Comparison of ENCODE assay signal across 1 cellular context in the genomic region with DNA sequence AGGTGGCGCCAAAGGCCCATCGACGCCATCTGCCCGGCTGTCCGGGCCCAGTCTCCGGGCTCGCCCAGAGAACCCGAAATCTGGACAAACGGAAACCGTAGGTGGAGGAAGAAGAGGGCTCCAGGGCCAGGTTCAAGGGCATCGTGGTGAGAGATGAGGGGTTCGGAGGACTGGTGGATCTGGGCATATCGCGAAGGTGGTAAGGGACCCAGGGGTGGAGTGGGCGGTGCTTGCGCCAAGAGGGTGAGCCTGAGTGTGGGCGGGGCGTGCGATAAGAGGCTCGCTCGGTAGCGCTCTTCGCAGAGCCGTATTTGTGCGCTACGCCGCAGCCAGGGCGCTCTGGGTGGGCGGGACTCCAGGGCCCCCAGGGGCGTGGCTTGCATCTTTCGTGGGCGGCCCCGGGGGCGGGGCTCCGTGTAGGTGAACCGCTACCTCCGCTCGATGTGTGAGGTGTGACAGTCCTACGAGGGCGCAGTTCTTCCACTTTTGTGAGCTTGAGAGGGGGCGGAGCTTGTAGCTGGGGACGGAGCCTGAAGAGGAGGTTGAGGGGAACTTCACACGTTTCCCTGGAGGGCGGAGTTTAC.
A peak's percentile ranks its signal among the peaks of the same experiment; 100 is the strongest.
TF ChIP-seq lines count a peak whose summit lies in the region.

No MANE protein-coding gene starts in this region.

TF ChIP-seq in HepG2, 621 proteins besides CTCF, POLR2A, EP300 and RAD21 (continued from another document and continues in another):
- TF ChIP-seq, protein P1, sequence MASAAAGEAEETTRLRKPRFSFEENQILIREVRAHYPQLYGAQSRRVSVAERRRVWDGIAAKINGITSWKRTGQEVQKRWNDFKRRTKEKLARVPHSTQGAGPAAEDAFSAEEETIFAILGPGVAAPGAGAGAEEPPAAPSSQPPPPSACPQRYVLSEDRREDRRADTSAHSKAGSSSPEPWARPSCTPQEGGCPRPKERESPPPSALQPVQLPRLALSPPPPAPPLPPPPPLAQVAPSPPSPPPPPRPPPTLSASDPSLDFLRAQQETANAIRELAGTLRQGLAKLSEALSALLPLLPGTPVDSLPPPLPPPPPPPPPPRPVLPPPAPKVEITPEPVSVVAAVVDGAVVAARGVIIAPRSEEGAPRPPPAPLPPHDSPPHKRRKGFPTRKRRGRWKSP (CRISPR knock-in tag; IDR thresholded peaks at IDR 0.05), result peak; percentile 100
- no peak for TF ChIP-seq TCF7 (IDR thresholded peaks at IDR 0.05; ENCODE audit: low read depth)
- TF ChIP-seq ZSCAN21 (CRISPR knock-in tag; IDR thresholded peaks at IDR 0.05; ENCODE audit: borderline replicate concordance), result peak; percentile 42; the same call in 1 of the 2 replicates
- peak; percentile 61; the same call in 1 of the 2 replicates for TF ChIP-seq RXRA (CRISPR knock-in tag; IDR thresholded peaks at IDR 0.05)
- TF ChIP-seq, protein P2, sequence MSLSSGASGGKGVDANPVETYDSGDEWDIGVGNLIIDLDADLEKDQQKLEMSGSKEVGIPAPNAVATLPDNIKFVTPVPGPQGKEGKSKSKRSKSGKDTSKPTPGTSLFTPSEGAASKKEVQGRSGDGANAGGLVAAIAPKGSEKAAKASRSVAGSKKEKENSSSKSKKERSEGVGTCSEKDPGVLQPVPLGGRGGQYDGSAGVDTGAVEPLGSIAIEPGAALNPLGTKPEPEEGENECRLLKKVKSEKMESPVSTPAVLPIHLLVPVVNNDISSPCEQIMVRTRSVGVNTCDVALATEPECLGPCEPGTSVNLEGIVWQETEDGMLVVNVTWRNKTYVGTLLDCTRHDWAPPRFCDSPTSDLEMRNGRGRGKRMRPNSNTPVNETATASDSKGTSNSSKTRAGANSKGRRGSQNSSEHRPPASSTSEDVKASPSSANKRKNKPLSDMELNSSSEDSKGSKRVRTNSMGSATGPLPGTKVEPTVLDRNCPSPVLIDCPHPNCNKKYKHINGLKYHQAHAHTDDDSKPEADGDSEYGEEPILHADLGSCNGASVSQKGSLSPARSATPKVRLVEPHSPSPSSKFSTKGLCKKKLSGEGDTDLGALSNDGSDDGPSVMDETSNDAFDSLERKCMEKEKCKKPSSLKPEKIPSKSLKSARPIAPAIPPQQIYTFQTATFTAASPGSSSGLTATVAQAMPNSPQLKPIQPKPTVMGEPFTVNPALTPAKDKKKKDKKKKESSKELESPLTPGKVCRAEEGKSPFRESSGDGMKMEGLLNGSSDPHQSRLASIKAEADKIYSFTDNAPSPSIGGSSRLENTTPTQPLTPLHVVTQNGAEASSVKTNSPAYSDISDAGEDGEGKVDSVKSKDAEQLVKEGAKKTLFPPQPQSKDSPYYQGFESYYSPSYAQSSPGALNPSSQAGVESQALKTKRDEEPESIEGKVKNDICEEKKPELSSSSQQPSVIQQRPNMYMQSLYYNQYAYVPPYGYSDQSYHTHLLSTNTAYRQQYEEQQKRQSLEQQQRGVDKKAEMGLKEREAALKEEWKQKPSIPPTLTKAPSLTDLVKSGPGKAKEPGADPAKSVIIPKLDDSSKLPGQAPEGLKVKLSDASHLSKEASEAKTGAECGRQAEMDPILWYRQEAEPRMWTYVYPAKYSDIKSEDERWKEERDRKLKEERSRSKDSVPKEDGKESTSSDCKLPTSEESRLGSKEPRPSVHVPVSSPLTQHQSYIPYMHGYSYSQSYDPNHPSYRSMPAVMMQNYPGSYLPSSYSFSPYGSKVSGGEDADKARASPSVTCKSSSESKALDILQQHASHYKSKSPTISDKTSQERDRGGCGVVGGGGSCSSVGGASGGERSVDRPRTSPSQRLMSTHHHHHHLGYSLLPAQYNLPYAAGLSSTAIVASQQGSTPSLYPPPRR (CRISPR knock-in tag; IDR thresholded peaks at IDR 0.05; ENCODE audit: borderline replicate concordance), result no peak; the same call in 1 of the 2 replicates
- peak; percentile 65; the same call in 1 of the 2 replicates for TF ChIP-seq RARG (CRISPR knock-in tag; IDR thresholded peaks at IDR 0.05; ENCODE audit: low read depth)
- no peak; the same call in 1 of the 2 replicates for TF ChIP-seq ZFP1 (CRISPR knock-in tag; IDR thresholded peaks at IDR 0.05)
- no peak for TF ChIP-seq BHLHE40 (IDR thresholded peaks at IDR 0.05; ENCODE audit: low read length)
- TF ChIP-seq, protein P3, sequence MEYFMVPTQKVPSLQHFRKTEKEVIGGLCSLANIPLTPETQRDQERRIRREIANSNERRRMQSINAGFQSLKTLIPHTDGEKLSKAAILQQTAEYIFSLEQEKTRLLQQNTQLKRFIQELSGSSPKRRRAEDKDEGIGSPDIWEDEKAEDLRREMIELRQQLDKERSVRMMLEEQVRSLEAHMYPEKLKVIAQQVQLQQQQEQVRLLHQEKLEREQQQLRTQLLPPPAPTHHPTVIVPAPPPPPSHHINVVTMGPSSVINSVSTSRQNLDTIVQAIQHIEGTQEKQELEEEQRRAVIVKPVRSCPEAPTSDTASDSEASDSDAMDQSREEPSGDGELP (IDR thresholded peaks at IDR 0.05; ENCODE audit: borderline replicate concordance, low read depth), result no peak
- TF ChIP-seq ZNF543 (CRISPR knock-in tag; IDR thresholded peaks at IDR 0.05), result no peak
- peak; percentile 45; the same call in 1 of the 2 replicates for TF ChIP-seq RFXAP (CRISPR knock-in tag; IDR thresholded peaks at IDR 0.05; ENCODE audit: borderline replicate concordance)
- TF ChIP-seq HMGA1 (CRISPR knock-in tag; conservative IDR thresholded peaks at IDR 0.05), result no peak
- TF ChIP-seq ESRRA (CRISPR knock-in tag; IDR thresholded peaks at IDR 0.05; ENCODE audit: low read depth), result peak; percentile 63; the same call in 1 of the 2 replicates
- peak; percentile 27; the same call in 1 of the 2 replicates for TF ChIP-seq ZKSCAN1 (IDR thresholded peaks at IDR 0.05; ENCODE audit: low read length)
- peak; percentile 72 for TF ChIP-seq XRCC5 (optimal IDR thresholded peaks at IDR 0.05; ENCODE audit: low read length)
- TF ChIP-seq ZNF24 (IDR thresholded peaks at IDR 0.05), result 0 out of 2 replicates have a peak, but pooled peaks have one; percentile 23
- TF ChIP-seq ZNF121 (CRISPR knock-in tag; IDR thresholded peaks at IDR 0.05), result peak; percentile 58; the same call in 1 of the 2 replicates
- peak; percentile 95 for TF ChIP-seq STAG1 (CRISPR knock-in tag; IDR thresholded peaks at IDR 0.05)
- 0 out of 2 replicates have a peak, but pooled peaks have one; percentile 47 for TF ChIP-seq EEA1 (CRISPR knock-in tag; IDR thresholded peaks at IDR 0.05; ENCODE audit: borderline replicate concordance)
- TF ChIP-seq, protein P4, sequence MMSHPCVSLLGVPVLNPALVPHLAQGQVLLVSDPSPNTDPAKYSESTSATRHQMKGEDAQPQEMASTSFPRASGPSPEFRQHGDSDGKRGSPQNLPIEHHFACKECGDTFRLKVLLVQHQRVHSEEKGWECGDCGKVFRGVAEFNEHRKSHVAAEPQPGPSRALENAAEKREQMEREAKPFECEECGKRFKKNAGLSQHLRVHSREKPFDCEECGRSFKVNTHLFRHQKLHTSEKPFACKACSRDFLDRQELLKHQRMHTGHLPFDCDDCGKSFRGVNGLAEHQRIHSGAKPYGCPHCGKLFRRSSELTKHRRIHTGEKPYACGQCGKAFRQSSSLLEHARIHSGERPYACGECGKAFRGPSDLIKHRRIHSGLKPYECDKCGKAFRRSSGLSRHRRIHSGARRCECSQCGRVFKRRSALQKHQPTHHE (CRISPR knock-in tag; IDR thresholded peaks at IDR 0.05; ENCODE audit: borderline replicate concordance), result peak; percentile 51; the same call in 1 of the 2 replicates
- TF ChIP-seq ZNF224 (CRISPR knock-in tag; IDR thresholded peaks at IDR 0.05), result no peak
- TF ChIP-seq GTF3A (CRISPR knock-in tag; conservative IDR thresholded peaks at IDR 0.05), result peak; percentile 86
- TF ChIP-seq, protein P5, sequence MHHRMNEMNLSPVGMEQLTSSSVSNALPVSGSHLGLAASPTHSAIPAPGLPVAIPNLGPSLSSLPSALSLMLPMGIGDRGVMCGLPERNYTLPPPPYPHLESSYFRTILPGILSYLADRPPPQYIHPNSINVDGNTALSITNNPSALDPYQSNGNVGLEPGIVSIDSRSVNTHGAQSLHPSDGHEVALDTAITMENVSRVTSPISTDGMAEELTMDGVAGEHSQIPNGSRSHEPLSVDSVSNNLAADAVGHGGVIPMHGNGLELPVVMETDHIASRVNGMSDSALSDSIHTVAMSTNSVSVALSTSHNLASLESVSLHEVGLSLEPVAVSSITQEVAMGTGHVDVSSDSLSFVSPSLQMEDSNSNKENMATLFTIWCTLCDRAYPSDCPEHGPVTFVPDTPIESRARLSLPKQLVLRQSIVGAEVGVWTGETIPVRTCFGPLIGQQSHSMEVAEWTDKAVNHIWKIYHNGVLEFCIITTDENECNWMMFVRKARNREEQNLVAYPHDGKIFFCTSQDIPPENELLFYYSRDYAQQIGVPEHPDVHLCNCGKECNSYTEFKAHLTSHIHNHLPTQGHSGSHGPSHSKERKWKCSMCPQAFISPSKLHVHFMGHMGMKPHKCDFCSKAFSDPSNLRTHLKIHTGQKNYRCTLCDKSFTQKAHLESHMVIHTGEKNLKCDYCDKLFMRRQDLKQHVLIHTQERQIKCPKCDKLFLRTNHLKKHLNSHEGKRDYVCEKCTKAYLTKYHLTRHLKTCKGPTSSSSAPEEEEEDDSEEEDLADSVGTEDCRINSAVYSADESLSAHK (CRISPR knock-in tag; IDR thresholded peaks at IDR 0.05; ENCODE audit: borderline replicate concordance), result no peak
- TF ChIP-seq ZNF180 (CRISPR knock-in tag; IDR thresholded peaks at IDR 0.05; ENCODE audit: borderline replicate concordance, low read depth), result no peak
- TF ChIP-seq MTA3 (CRISPR knock-in tag; IDR thresholded peaks at IDR 0.05), result no peak
- TF ChIP-seq, protein P6, sequence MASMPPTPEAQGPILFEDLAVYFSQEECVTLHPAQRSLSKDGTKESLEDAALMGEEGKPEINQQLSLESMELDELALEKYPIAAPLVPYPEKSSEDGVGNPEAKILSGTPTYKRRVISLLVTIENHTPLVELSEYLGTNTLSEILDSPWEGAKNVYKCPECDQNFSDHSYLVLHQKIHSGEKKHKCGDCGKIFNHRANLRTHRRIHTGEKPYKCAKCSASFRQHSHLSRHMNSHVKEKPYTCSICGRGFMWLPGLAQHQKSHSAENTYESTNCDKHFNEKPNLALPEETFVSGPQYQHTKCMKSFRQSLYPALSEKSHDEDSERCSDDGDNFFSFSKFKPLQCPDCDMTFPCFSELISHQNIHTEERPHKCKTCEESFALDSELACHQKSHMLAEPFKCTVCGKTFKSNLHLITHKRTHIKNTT (CRISPR knock-in tag; IDR thresholded peaks at IDR 0.05), result no peak
- 0 out of 2 replicates have a peak, but pooled peaks have one; percentile 69 for TF ChIP-seq BRCA1 (CRISPR knock-in tag; IDR thresholded peaks at IDR 0.05)
- TF ChIP-seq, protein P7, sequence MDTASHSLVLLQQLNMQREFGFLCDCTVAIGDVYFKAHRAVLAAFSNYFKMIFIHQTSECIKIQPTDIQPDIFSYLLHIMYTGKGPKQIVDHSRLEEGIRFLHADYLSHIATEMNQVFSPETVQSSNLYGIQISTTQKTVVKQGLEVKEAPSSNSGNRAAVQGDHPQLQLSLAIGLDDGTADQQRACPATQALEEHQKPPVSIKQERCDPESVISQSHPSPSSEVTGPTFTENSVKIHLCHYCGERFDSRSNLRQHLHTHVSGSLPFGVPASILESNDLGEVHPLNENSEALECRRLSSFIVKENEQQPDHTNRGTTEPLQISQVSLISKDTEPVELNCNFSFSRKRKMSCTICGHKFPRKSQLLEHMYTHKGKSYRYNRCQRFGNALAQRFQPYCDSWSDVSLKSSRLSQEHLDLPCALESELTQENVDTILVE (CRISPR knock-in tag; IDR thresholded peaks at IDR 0.05), result no peak; the same call in 1 of the 2 replicates
- TF ChIP-seq, protein P8, sequence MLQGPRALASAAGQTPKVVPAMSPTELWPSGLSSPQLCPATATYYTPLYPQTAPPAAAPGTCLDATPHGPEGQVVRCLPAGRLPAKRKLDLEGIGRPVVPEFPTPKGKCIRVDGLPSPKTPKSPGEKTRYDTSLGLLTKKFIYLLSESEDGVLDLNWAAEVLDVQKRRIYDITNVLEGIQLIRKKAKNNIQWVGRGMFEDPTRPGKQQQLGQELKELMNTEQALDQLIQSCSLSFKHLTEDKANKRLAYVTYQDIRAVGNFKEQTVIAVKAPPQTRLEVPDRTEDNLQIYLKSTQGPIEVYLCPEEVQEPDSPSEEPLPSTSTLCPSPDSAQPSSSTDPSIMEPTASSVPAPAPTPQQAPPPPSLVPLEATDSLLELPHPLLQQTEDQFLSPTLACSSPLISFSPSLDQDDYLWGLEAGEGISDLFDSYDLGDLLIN (CRISPR knock-in tag; IDR thresholded peaks at IDR 0.05; ENCODE audit: borderline replicate concordance), result no peak
- TF ChIP-seq, protein P9, sequence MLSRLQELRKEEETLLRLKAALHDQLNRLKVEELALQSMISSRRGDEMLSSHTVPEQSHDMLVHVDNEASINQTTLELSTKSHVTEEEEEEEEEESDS (CRISPR knock-in tag; IDR thresholded peaks at IDR 0.05; ENCODE audit: borderline replicate concordance), result no peak
- TF ChIP-seq ZNF549 (CRISPR knock-in tag; IDR thresholded peaks at IDR 0.05), result no peak
- TF ChIP-seq ZNF563 (CRISPR knock-in tag; IDR thresholded peaks at IDR 0.05), result peak; percentile 60
- TF ChIP-seq POLR2AphosphoS5 (IDR thresholded peaks at IDR 0.05; ENCODE audit: low read depth, low read length), result peak; percentile 50
- TF ChIP-seq ZNF558 (CRISPR knock-in tag; IDR thresholded peaks at IDR 0.05; ENCODE audit: borderline replicate concordance), result peak; percentile 79; the same call in 1 of the 2 replicates
- peak; percentile 50; the same call in 1 of the 2 replicates for TF ChIP-seq MTA1 (CRISPR knock-in tag; IDR thresholded peaks at IDR 0.05; ENCODE audit: borderline replicate concordance)
- TF ChIP-seq EED (CRISPR knock-in tag; IDR thresholded peaks at IDR 0.05), result 0 out of 2 replicates have a peak, but pooled peaks have one; percentile 75
- no peak for TF ChIP-seq NONO (IDR thresholded peaks at IDR 0.05)
- no peak for TF ChIP-seq NONO (CRISPR knock-in tag; conservative IDR thresholded peaks at IDR 0.05)
- TF ChIP-seq ZNF547 (CRISPR knock-in tag; IDR thresholded peaks at IDR 0.05), result no peak; the same call in 1 of the 2 replicates
- 0 out of 2 replicates have a peak, but pooled peaks have one; percentile 2 for TF ChIP-seq FOXK1 (CRISPR knock-in tag; IDR thresholded peaks at IDR 0.05; ENCODE audit: borderline replicate concordance, low read depth)
- 0 out of 2 replicates have a peak, but pooled peaks have one; percentile 56 for TF ChIP-seq ZNF225 (CRISPR knock-in tag; IDR thresholded peaks at IDR 0.05)
- TF ChIP-seq KLF6 (CRISPR knock-in tag; IDR thresholded peaks at IDR 0.05), result no peak
- TF ChIP-seq, protein P10, sequence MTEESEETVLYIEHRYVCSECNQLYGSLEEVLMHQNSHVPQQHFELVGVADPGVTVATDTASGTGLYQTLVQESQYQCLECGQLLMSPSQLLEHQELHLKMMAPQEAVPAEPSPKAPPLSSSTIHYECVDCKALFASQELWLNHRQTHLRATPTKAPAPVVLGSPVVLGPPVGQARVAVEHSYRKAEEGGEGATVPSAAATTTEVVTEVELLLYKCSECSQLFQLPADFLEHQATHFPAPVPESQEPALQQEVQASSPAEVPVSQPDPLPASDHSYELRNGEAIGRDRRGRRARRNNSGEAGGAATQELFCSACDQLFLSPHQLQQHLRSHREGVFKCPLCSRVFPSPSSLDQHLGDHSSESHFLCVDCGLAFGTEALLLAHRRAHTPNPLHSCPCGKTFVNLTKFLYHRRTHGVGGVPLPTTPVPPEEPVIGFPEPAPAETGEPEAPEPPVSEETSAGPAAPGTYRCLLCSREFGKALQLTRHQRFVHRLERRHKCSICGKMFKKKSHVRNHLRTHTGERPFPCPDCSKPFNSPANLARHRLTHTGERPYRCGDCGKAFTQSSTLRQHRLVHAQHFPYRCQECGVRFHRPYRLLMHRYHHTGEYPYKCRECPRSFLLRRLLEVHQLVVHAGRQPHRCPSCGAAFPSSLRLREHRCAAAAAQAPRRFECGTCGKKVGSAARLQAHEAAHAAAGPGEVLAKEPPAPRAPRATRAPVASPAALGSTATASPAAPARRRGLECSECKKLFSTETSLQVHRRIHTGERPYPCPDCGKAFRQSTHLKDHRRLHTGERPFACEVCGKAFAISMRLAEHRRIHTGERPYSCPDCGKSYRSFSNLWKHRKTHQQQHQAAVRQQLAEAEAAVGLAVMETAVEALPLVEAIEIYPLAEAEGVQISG (CRISPR knock-in tag; IDR thresholded peaks at IDR 0.05), result no peak
